Comparison of ENCODE assay signal across 23 cellular contexts in genomic region chr12:105850103-105850968, GRCh38.
"Had no signal": no experiment of that assay in that cellular context is flagged by ENCODE, and none has a peak within 500 bp of the region (broad histone marks: within the 10 kb centered on the region; RNA-seq: fewer than 3 reads in every experiment).

No MANE protein-coding gene starts in this region.

- H3K79me2 ChIP-seq: hepatocyte had no signal

- H3K9me3 ChIP-seq: esophagus squamous epithelium, right lobe of liver, testis, transverse colon had no signal

- H2AFZ ChIP-seq: hepatocyte had no signal

- H3K36me3 Mint-ChIP-seq: activated naive CD4-positive, alpha-beta T cell treated with anti-CD3 and anti-CD28 coated beads, Interleukin-2, amount 50 U/mL, for 24 hours; brain had no signal

- H3K36me3 ChIP-seq: esophagus squamous epithelium, right lobe of liver, transverse colon had no signal

- H3K27me3 ChIP-seq: esophagus squamous epithelium, hepatocyte, right lobe of liver, testis, transverse colon had no signal

- ATAC-seq: activated CD8-positive, alpha-beta T cell treated with anti-CD3 and anti-CD28 coated beads for 36 hours; activated naive CD8-positive, alpha-beta T cell treated with anti-CD3 and anti-CD28 coated beads, Interleukin-2, amount 50 U/mL, for 24 hours; left ventricle myocardium superior; stimulated activated naive CD8-positive, alpha-beta T cell treated with anti-CD3 and anti-CD28 coated beads, Interleukin-15, Interleukin-2, amounts not matched to agents 100 U/mL and 50 U/mL, for 24 hours; T-helper 17 cell had no signal

- H3K4me1 Mint-ChIP-seq: activated B cell treated with CpG ODN at 0.5 μM for 24 hours; activated naive CD4-positive, alpha-beta T cell treated with anti-CD3 and anti-CD28 coated beads, Interleukin-2, amount 50 U/mL, for 24 hours; activated naive CD8-positive, alpha-beta T cell treated with anti-CD3 and anti-CD28 coated beads, Interleukin-2, amount 50 U/mL, for 24 hours; brain; T-helper 17 cell had no signal

- H3K27me3 Mint-ChIP-seq: activated B cell treated with CpG ODN at 0.5 μM for 24 hours; activated CD8-positive, alpha-beta T cell treated with anti-CD3 and anti-CD28 coated beads for 36 hours; activated naive CD8-positive, alpha-beta T cell treated with anti-CD3 and anti-CD28 coated beads, Interleukin-2, amount 50 U/mL, for 24 hours; T-helper 17 cell had no signal

- H3K4me3 ChIP-seq: esophagus squamous epithelium, hepatocyte, right lobe of liver, testis, transverse colon had no signal

- H3K9me3 Mint-ChIP-seq: activated B cell treated with CpG ODN at 0.5 μM for 24 hours; activated CD8-positive, alpha-beta T cell treated with anti-CD3 and anti-CD28 coated beads for 36 hours; activated naive CD4-positive, alpha-beta T cell treated with anti-CD3 and anti-CD28 coated beads, Interleukin-2, amount 50 U/mL, for 24 hours; activated naive CD8-positive, alpha-beta T cell treated with anti-CD3 and anti-CD28 coated beads, Interleukin-2, amount 50 U/mL, for 24 hours; activated T-helper 2 cell treated with anti-CD3 and anti-CD28 coated beads, Interferon-gamma antibody, Interleukin-2, Interleukin-4, amounts not matched to agents 10 μg/mL and 5 μg/mL and 100 μg/mL, durations not matched to agents 14 hours and 24 hours and 36 hours; nephron had no signal

- FAIRE-seq: frontal cortex had no signal

- H3K4me3 Mint-ChIP-seq: activated B cell treated with CpG ODN at 0.5 μM for 24 hours; activated CD8-positive, alpha-beta T cell treated with anti-CD3 and anti-CD28 coated beads for 36 hours; activated naive CD4-positive, alpha-beta T cell treated with anti-CD3 and anti-CD28 coated beads, Interleukin-2, amount 50 U/mL, for 24 hours; activated naive CD8-positive, alpha-beta T cell treated with anti-CD3 and anti-CD28 coated beads, Interleukin-2, amount 50 U/mL, for 24 hours; brain; nephron; T-helper 17 cell had no signal

- DNase-seq: activated B cell treated with CpG ODN at 0.5 μM for 24 hours; activated CD4-positive, alpha-beta T cell treated with anti-CD3 and anti-CD28 coated beads, Interleukin-2, amount 50 U/mL, for 1 hour; activated CD8-positive, alpha-beta T cell treated with anti-CD3 and anti-CD28 coated beads for 36 hours; activated naive CD8-positive, alpha-beta T cell treated with anti-CD3 and anti-CD28 coated beads, Interleukin-2, amount 50 U/mL, for 24 hours; activated T-cell treated with anti-CD3 and anti-CD28 coated beads, Interleukin-2, amount 50 U/mL, for 48 hours; cortex of kidney; esophagus squamous epithelium; islet precursor cell; left cardiac atrium; left ventricle myocardium superior; posterior cingulate gyrus; right lobe of liver; stimulated activated CD4-positive, alpha-beta T cell treated with anti-CD3 and anti-CD28 coated beads, Interleukin-2, amount 100 ng/mL, for 48 hours; stimulated activated naive CD8-positive, alpha-beta T cell treated with anti-CD3 and anti-CD28 coated beads, Interleukin-15, Interleukin-2, amounts not matched to agents 100 U/mL and 50 U/mL, for 24 hours; T-helper 17 cell; testis; transverse colon had no signal

- H3K27ac ChIP-seq: esophagus squamous epithelium, hepatocyte, right lobe of liver, testis, transverse colon had no signal

- H3K27ac Mint-ChIP-seq: activated B cell treated with CpG ODN at 0.5 μM for 24 hours; activated CD8-positive, alpha-beta T cell treated with anti-CD3 and anti-CD28 coated beads for 36 hours; activated naive CD4-positive, alpha-beta T cell treated with anti-CD3 and anti-CD28 coated beads, Interleukin-2, amount 50 U/mL, for 24 hours; activated naive CD8-positive, alpha-beta T cell treated with anti-CD3 and anti-CD28 coated beads, Interleukin-2, amount 50 U/mL, for 24 hours; activated T-helper 2 cell treated with anti-CD3 and anti-CD28 coated beads, Interferon-gamma antibody, Interleukin-2, Interleukin-4, amounts not matched to agents 10 μg/mL and 5 μg/mL and 100 μg/mL, durations not matched to agents 14 hours and 24 hours and 36 hours; brain; nephron; T-helper 17 cell had no signal

- H3K4me2 ChIP-seq: hepatocyte had no signal

- H3K4me1 ChIP-seq: esophagus squamous epithelium, transverse colon had no signal
